15 cellular contexts compared by ENCODE assay signal in genomic region chr1:33634143-33634542, GRCh38.
"Had no signal": no experiment of that assay in that cellular context is flagged by ENCODE, and none has a peak within 500 bp of the region (broad histone marks: within the 10 kb centered on the region; RNA-seq: fewer than 3 reads in every experiment).

No MANE protein-coding gene starts in this region.

- ATAC-seq: naive thymus-derived CD8-positive, alpha-beta T cell; stimulated activated naive CD8-positive, alpha-beta T cell treated with anti-CD3 and anti-CD28 coated beads, Interleukin-15, Interleukin-2, amounts not matched to agents 100 U/mL and 50 U/mL, for 24 hours had no signal

- H3K4me1 ChIP-seq: pancreas, psoas muscle, right lobe of liver, testis, tibial artery, transverse colon, upper lobe of right lung, uterus had no signal

- H3K9me3 ChIP-seq: neutrophil, pancreas, psoas muscle, sigmoid colon, suprapubic skin, testis, tibial artery, transverse colon, upper lobe of right lung, uterus had no signal

- H3K27ac ChIP-seq: neutrophil, pancreas, psoas muscle, right lobe of liver, sigmoid colon, suprapubic skin, testis, tibial artery, transverse colon, upper lobe of right lung, uterus had no signal

- H3K27me3 ChIP-seq: pancreas, right lobe of liver, testis, uterus had no signal

- DNase-seq: naive thymus-derived CD8-positive, alpha-beta T cell; right lobe of liver; sigmoid colon; stimulated activated CD4-positive, alpha-beta T cell treated with anti-CD3 and anti-CD28 coated beads, Interleukin-1b, Interleukin-23, amount 100 ng/mL, for 48 hours; stimulated activated naive CD4-positive, alpha-beta T cell; upper lobe of right lung; uterus had no signal

- H3K4me3 ChIP-seq: pancreas, psoas muscle, right lobe of liver, sigmoid colon, suprapubic skin, tibial artery, transverse colon, upper lobe of right lung, uterus had no signal

- H3K36me3 ChIP-seq: neutrophil, pancreas, right lobe of liver, sigmoid colon, suprapubic skin, tibial artery, transverse colon, upper lobe of right lung, uterus had no signal
